Comparison of ENCODE assay signal across 8 cellular contexts in the genomic region with DNA sequence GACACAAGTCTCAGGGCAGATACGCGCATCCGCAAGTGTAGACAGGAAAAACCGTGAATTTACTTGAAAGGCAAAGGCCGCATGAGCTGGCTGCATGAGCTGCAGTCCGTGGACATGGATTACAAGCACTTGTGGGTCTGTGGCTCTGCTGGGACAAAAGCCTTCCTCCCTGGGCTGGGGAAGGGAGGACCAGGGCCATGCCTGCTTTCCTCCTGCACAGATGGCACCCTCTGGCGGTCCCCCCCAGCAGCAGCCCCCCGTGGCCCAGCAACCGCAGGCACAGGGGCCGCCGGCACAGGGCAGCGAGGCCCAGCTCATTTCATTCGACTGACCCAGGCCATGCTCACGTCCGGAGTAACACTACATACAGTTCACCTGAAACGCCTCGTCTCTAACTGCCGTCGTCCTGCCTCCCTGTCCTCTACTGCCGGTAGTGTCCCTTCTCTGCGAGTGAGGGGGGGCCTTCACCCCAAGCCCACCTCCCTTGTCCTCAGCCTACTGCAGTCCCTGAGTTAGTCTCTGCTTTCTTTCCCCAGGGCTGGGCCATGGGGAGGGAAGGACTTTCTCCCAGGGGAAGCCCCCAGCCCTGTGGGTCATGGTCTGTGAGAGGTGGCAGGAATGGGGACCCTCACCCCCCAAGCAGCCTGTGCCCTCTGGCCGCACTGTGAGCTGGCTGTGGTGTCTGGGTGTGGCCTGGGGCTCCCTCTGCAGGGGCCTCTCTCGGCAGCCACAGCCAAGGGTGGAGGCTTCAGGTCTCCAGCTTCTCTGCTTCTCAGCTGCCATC. TPM values are rescaled to one million over a fixed set of nuclear protein-coding genes. Genes with fewer than 3 reads are reported as not detected.
DNase-seq lines count a peak whose midpoint lies in the region; ATAC-seq and TF ChIP-seq lines count a peak whose summit lies in the region.

No MANE protein-coding gene starts in this region.

- intact Hi-C loops in mammary epithelial cell (cut with micrococcal nuclease): loop anchor here (2.0 kb wide), 1 partner anchor 17 kb away; a partner anchor contains a TSS

- H3K9me3 Mint-ChIP-seq in neural crest cell: no peaks in the 10 kb centered on the region

- DNase-seq in DND-41 (no peak), mammary epithelial cell (no peak), neural crest cell (ENCODE audit: low read depth, low spot score) (no peak)
- DNase-seq in stimulated activated CD4-positive, alpha-beta T cell treated with anti-CD3 and anti-CD28 coated beads, Interleukin-4, amount 100 ng/mL, for 1 hour: no peak
- no peak for DNase-seq in stimulated activated CD4-positive, alpha-beta T cell treated with anti-CD3 and anti-CD28 coated beads, Interleukin-4, amount 100 ng/mL, for 4 hours

- H3K36me3 Mint-ChIP-seq in neural crest cell (ENCODE audit: low read depth): peaks cover 16% of the 10 kb centered on the region

- H3K4me3 ChIP-seq in DND-41 (ENCODE audit: low read depth in 1 of 2, low read length in 2 of 2) (peak overlapping the region; percentile 71 to 98; a peak in 3 of 4 replicates), mammary epithelial cell (replicated peaks in 1 of 3; ENCODE audit: insufficient read depth in 1 of 3, low read depth in 2 of 3, low read length in 3 of 3) (peak overlapping the region in 2 of 3 experiments; percentile 75 to 86)

- BruUV-seq in mammary epithelial cell (replicated peaks; lab: Mats Ljungman, UMichigan): TSS peak; percentile 28

- H3K9ac ChIP-seq in DND-41 (ENCODE audit: low read depth, low read length) (peak overlapping the region; percentile 95), mammary epithelial cell (ENCODE audit: insufficient read depth, low read length) (no peak overlapping the region)

- no peak overlapping the region for H3K27ac Mint-ChIP-seq in neural crest cell (ENCODE audit: unreplicated experiment)

- peaks cover 70% of the 10 kb centered on the region for H3K36me3 ChIP-seq in DND-41 (ENCODE audit: insufficient read depth, low read length)
- peaks cover 79% of the 10 kb centered on the region for H3K36me3 ChIP-seq in KOPT-K1 (ENCODE audit: insufficient read depth, low read length)
- peaks cover 29% of the 10 kb centered on the region for H3K36me3 ChIP-seq in mammary epithelial cell (ENCODE audit: insufficient read depth, low read length)

- H3K4me1 Mint-ChIP-seq in neural crest cell: peaks cover 6% of the 10 kb centered on the region

- H3K27me3 ChIP-seq in DND-41 (ENCODE audit: insufficient read depth, low read length, poor library complexity) (no peaks in the 10 kb centered on the region), mammary epithelial cell (ENCODE audit: insufficient read depth, low read length) (no peaks in the 10 kb centered on the region)

- TF ChIP-seq CTCF in DND-41 (IDR thresholded peaks at IDR 0.05; ENCODE audit: borderline replicate concordance, extremely low read depth, low read length, poor library complexity, severe bottlenecking) (peak; percentile 7), mammary epithelial cell (conservative IDR thresholded peaks at IDR 0.05 in 1 of 2, IDR thresholded peaks at IDR 0.05 in 1 of 2; ENCODE audit: extremely low read depth in 1 of 2, insufficient read depth in 1 of 2, low read depth in 1 of 2, low read length in 2 of 2) (no peak), neural crest cell (conservative IDR thresholded peaks at IDR 0.05) (no peak)

- in situ Hi-C loops in mammary epithelial cell (cut with MboI; ENCODE audit: low sequenced_read_pairs in 2 of 2): no loop called here

- dilution Hi-C loops in mammary epithelial cell (cut with HindIII; ENCODE audit: low sequenced_read_pairs): loop anchor here (5.0 kb wide), 1 partner anchor 34 kb away; a partner anchor contains a TSS

- H3K9me3 ChIP-seq in DND-41 (ENCODE audit: insufficient read depth, low read length, severe bottlenecking) (no peaks in the 10 kb centered on the region), KOPT-K1 (ENCODE audit: insufficient read depth, low read length, poor library complexity, severe bottlenecking) (no peaks in the 10 kb centered on the region), mammary epithelial cell (replicated peaks; ENCODE audit: insufficient read depth, low read length) (no peaks in the 10 kb centered on the region)

- H3K27ac ChIP-seq in DND-41 (ENCODE audit: low read length): peak overlapping the region; percentile 86
- H3K27ac ChIP-seq in KOPT-K1 (ENCODE audit: low read depth, low read length, poor library complexity, severe bottlenecking): peak overlapping the region; percentile 88
- peak overlapping the region; percentile 86 for H3K27ac ChIP-seq in mammary epithelial cell (ENCODE audit: insufficient read depth, low read depth, low read length)

- H3K27me3 Mint-ChIP-seq in neural crest cell (ENCODE audit: low read depth): no peaks in the 10 kb centered on the region

- H2AFZ ChIP-seq in DND-41 (ENCODE audit: low read depth, low read length): no peak overlapping the region
- no peak overlapping the region for H2AFZ ChIP-seq in mammary epithelial cell (ENCODE audit: low read depth, low read length)

- H3K4me1 ChIP-seq in DND-41 (ENCODE audit: insufficient read depth, low read length) (peaks cover 38% of the 10 kb centered on the region), mammary epithelial cell (ENCODE audit: insufficient read depth, low read length) (peaks cover 29% of the 10 kb centered on the region)

- peak overlapping the region; percentile 96 for H3K4me3 Mint-ChIP-seq in neural crest cell

- 60% methylated on average over 18 of the region's 23 CpGs for WGBS in mammary epithelial cell (ENCODE audit: low coverage, missing lambda C conversion rate)

- H3K79me2 ChIP-seq in DND-41 (ENCODE audit: insufficient read depth, low read length) (peaks cover 73% of the 10 kb centered on the region), mammary epithelial cell (ENCODE audit: insufficient read depth, low read length) (peaks cover 90% of the 10 kb centered on the region)

- CTCF ChIA-PET in mammary epithelial cell (lab: Charles Lee; ENCODE audit: low non-redundant PET): no interaction called here

- ATAC-seq in DND-41 (ENCODE audit: insufficient read depth, low read depth) (0 out of 3 replicates have a peak, but pooled peaks have one; percentile 13), HG03457 (IDR thresholded peaks at IDR 0.05; ENCODE audit: unreplicated experiment) (no peak), HG02588 (IDR thresholded peaks at IDR 0.05; ENCODE audit: unreplicated experiment) (no peak)

- H3K4me2 ChIP-seq in DND-41 (ENCODE audit: insufficient read depth, low read length) (peak overlapping the region; percentile 95), mammary epithelial cell (ENCODE audit: insufficient read depth, low read depth, low read length) (peak overlapping the region; percentile 100)

- H4K20me1 ChIP-seq in DND-41 (ENCODE audit: insufficient read depth, low read length) (peaks cover 55% of the 10 kb centered on the region), mammary epithelial cell (ENCODE audit: insufficient read depth, low read length) (no peaks in the 10 kb centered on the region)

RNA-seq across cellular contexts. Expression of a gene that starts 1.7 kb away (rescaled TPM):
- total RNA-seq in mammary epithelial cell (100 to 1,000 TPM in 1 of 2 donors, 10 to 100 TPM in 1; 13.2 to 104 TPM), neural crest cell (106 TPM in 2 replicates)
- 129 TPM for polyA plus RNA-seq in mammary epithelial cell
- polyA minus RNA-seq in mammary epithelial cell: 49.1 TPM

RNA-seq across cellular contexts. Expression of a gene that starts 10.6 kb away (rescaled TPM):
- total RNA-seq in mammary epithelial cell (10 to 100 TPM; 13.0 to 19.1 TPM), neural crest cell (27.1 and 28.8 TPM in 2 replicates)
- polyA plus RNA-seq in mammary epithelial cell: 32.2 TPM
- 58.7 TPM for polyA minus RNA-seq in mammary epithelial cell

RNA-seq across cellular contexts. Expression of a gene that starts 17.7 kb away (rescaled TPM):
- total RNA-seq in mammary epithelial cell: 100 to 1,000 TPM in 1 of 2 donors, 10 to 100 TPM in 1; 88.0 to 140 TPM
- 72.7 TPM for polyA plus RNA-seq in mammary epithelial cell
- 137 TPM for polyA minus RNA-seq in mammary epithelial cell
- 103 and 108 TPM in 2 replicates for total RNA-seq in neural crest cell

RNA-seq across cellular contexts. Expression of a gene that starts 17.9 kb away (rescaled TPM):
- 10 to 100 TPM; 19.5 to 27.7 TPM for total RNA-seq in mammary epithelial cell
- polyA plus RNA-seq in mammary epithelial cell: 38.1 TPM
- polyA minus RNA-seq in mammary epithelial cell: 46.6 TPM
- total RNA-seq in neural crest cell: 51.0 and 53.7 TPM in 2 replicates

RNA-seq across cellular contexts. Expression of a gene that starts 34.9 kb away (rescaled TPM):
- total RNA-seq in mammary epithelial cell: 10 to 100 TPM in 1 of 2 donors, 1 to 10 TPM in 1; 5.3 to 34.0 TPM
- polyA plus RNA-seq in mammary epithelial cell: 17.9 TPM
- polyA minus RNA-seq in mammary epithelial cell: 4.9 TPM
- total RNA-seq in neural crest cell: 37.0 and 38.3 TPM in 2 replicates
